In the genomic region with DNA sequence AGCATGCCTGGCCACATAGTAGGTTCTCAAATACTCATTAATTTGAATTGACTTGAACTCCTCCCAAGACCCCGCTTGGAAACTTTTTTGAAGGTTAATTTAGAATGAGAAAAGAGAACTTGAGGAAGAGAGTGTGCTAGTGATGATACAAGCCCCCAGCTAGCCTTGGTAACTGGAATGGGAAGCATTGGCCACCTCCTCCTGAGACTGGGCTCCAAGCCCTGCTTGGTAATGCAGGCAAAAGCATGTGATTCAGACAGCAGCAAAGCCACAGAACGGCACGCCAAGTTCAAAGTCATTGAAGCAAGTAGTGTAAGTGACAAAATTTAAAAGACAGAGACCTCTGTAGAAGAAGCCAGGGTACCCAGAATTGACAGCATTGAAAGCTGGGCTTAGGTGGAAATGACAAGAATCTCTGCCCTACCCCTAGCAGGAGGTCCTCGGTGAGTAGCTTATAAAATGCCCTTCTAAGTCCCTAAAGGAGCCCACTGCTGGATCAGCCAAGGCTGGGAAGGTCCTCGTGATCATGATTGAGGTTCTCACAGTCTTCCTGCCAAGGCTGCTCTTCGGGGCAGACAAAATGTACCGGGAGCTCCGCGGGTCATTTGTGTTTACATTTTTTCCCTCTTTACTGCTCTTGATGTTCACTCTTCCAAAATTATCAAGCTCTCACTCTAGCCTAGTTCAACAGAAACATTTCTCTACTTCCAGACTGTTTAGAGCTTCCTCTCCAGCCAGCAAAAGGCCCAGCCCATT, we compare ENCODE assay signal across 12 cellular contexts.
DNase-seq lines count a peak whose midpoint lies in the region; ATAC-seq and TF ChIP-seq lines count a peak whose summit lies in the region.
"Had no signal": no experiment of that assay in that cellular context is flagged by ENCODE, and none has a peak within 500 bp of the region (broad histone marks: within the 10 kb centered on the region; RNA-seq: fewer than 3 reads in every experiment).

No MANE protein-coding gene starts in this region.

- peaks cover 14% of the 10 kb centered on the region for H3K4me1 Mint-ChIP-seq in activated T-cell treated with anti-CD3 and anti-CD28 coated beads, Interleukin-2, amount 50 U/mL, for 24 hours (ENCODE audit: low read depth)
- H3K4me1 Mint-ChIP-seq in T-helper 17 cell = peaks cover 11% of the 10 kb centered on the region
- H3K4me1 Mint-ChIP-seq in activated naive CD4-positive, alpha-beta T cell treated with anti-CD3 and anti-CD28 coated beads for 36 hours (ENCODE audit: low read depth) = peaks cover 11% of the 10 kb centered on the region

- H3K4me3 ChIP-seq in esophagus muscularis mucosa (no peak overlapping the region), upper lobe of left lung (no peak overlapping the region)
- H3K4me3 ChIP-seq: SJSA1, spleen had no signal

- no peaks in the 10 kb centered on the region for H3K27me3 ChIP-seq in esophagus muscularis mucosa
- no peaks in the 10 kb centered on the region for H3K27me3 ChIP-seq in upper lobe of left lung

- peak overlapping the region in 3 of 4 donors; percentile 33 to 57 (median 35) for H3K27ac ChIP-seq in esophagus muscularis mucosa (replicated peaks in 1 of 4)
- peak overlapping the region in 3 of 4 donors; percentile 13 to 64 (median 59) for H3K27ac ChIP-seq in upper lobe of left lung
- H3K27ac ChIP-seq: SJSA1 had no signal

- peaks cover 23 to 34% (median 28%) of the 10 kb centered on the region in 4 donors for H3K4me1 ChIP-seq in esophagus muscularis mucosa
- peaks cover 23 to 31% (median 26%) of the 10 kb centered on the region in 4 donors for H3K4me1 ChIP-seq in upper lobe of left lung

- no peak for TF ChIP-seq CTCF in esophagus muscularis mucosa (IDR thresholded peaks at IDR 0.05)
- TF ChIP-seq CTCF in upper lobe of left lung (IDR thresholded peaks at IDR 0.05) = no peak

- 48% methylated on average over 9 of the region's 9 CpGs for WGBS in esophagus muscularis mucosa
- WGBS in upper lobe of left lung, 2 donors = 54 to 60% methylated on average over 9 of the region's 9 CpGs

- no peak for TF ChIP-seq EP300 in esophagus muscularis mucosa (IDR thresholded peaks at IDR 0.05)
- no peak for TF ChIP-seq EP300 in upper lobe of left lung (IDR thresholded peaks at IDR 0.05)

- peaks cover 61% of the 10 kb centered on the region for H3K27me3 Mint-ChIP-seq in activated T-cell treated with anti-CD3 and anti-CD28 coated beads, Interleukin-2, amount 50 U/mL, for 24 hours
- H3K27me3 Mint-ChIP-seq in T-helper 17 cell = peaks cover 45% of the 10 kb centered on the region
- peaks cover 36% of the 10 kb centered on the region for H3K27me3 Mint-ChIP-seq in activated naive CD4-positive, alpha-beta T cell treated with anti-CD3 and anti-CD28 coated beads for 36 hours (ENCODE audit: low read depth)

- TF ChIP-seq POLR2A in esophagus muscularis mucosa (IDR thresholded peaks at IDR 0.05; ENCODE audit: low read depth) (no peak), upper lobe of left lung (IDR thresholded peaks at IDR 0.05) (no peak)

- H3K36me3 ChIP-seq in esophagus muscularis mucosa (no peaks in the 10 kb centered on the region), upper lobe of left lung (no peaks in the 10 kb centered on the region)
- H3K36me3 ChIP-seq: SJSA1, spleen had no signal

- CTCF ChIA-PET in activated naive CD4-positive, alpha-beta T cell treated with anti-CD3 and anti-CD28 coated beads for 36 hours (lab: Charles Lee) = no interaction called here

- peak in 1 of 2 donors; percentile 44 for ATAC-seq in upper lobe of left lung (ENCODE audit: low FRiP score in 2 of 2)
- ATAC-seq in T-helper 17 cell = no peak

- H3K27ac Mint-ChIP-seq in activated T-cell treated with anti-CD3 and anti-CD28 coated beads, Interleukin-2, amount 50 U/mL, for 24 hours = no peak overlapping the region
- no peak overlapping the region for H3K27ac Mint-ChIP-seq in T-helper 17 cell
- H3K27ac Mint-ChIP-seq in activated naive CD4-positive, alpha-beta T cell treated with anti-CD3 and anti-CD28 coated beads for 36 hours = no peak overlapping the region

- no peaks in the 10 kb centered on the region for H3K9me3 Mint-ChIP-seq in activated T-cell treated with anti-CD3 and anti-CD28 coated beads, Interleukin-2, amount 50 U/mL, for 24 hours
- no peaks in the 10 kb centered on the region for H3K9me3 Mint-ChIP-seq in activated naive CD4-positive, alpha-beta T cell treated with anti-CD3 and anti-CD28 coated beads for 36 hours

- H3K9me3 ChIP-seq in esophagus muscularis mucosa (no peaks in the 10 kb centered on the region), upper lobe of left lung (no peaks in the 10 kb centered on the region), T-helper 17 cell (ENCODE audit: control insufficient read depth, low read length, poor library complexity, severe bottlenecking) (no peaks in the 10 kb centered on the region)
- H3K9me3 ChIP-seq: SJSA1 had no signal

- intact Hi-C loops in esophagus muscularis mucosa (cut with DNase I) = no loop called here
- intact Hi-C loops in activated naive CD4-positive, alpha-beta T cell treated with anti-CD3 and anti-CD28 coated beads for 36 hours (cut with micrococcal nuclease) = no loop called here

- H3K36me3 Mint-ChIP-seq in activated T-cell treated with anti-CD3 and anti-CD28 coated beads, Interleukin-2, amount 50 U/mL, for 24 hours (ENCODE audit: low read depth) = no peaks in the 10 kb centered on the region
- peaks cover 7% of the 10 kb centered on the region for H3K36me3 Mint-ChIP-seq in T-helper 17 cell (ENCODE audit: low read depth)
- H3K36me3 Mint-ChIP-seq in activated naive CD4-positive, alpha-beta T cell treated with anti-CD3 and anti-CD28 coated beads for 36 hours (ENCODE audit: low read depth) = no peaks in the 10 kb centered on the region

- H3K4me3 Mint-ChIP-seq in activated T-cell treated with anti-CD3 and anti-CD28 coated beads, Interleukin-2, amount 50 U/mL, for 24 hours = no peak overlapping the region
- no peak overlapping the region for H3K4me3 Mint-ChIP-seq in T-helper 17 cell
- H3K4me3 Mint-ChIP-seq in activated naive CD4-positive, alpha-beta T cell treated with anti-CD3 and anti-CD28 coated beads for 36 hours = no peak overlapping the region

- DNase-seq in M059J (ENCODE audit: low read depth) (peak; percentile 74), esophagus muscularis mucosa (ENCODE audit: extremely low spot score) (peak; percentile 66), medulla oblongata (ENCODE audit: extremely low spot score) (peak; percentile 76), upper lobe of left lung (no peak), T-helper 17 cell (no peak), DMS79 treated with DMSO at 0.1 percent for 48 hours (lab: John Stamatoyannopoulos, UW) (no peak)
- DNase-seq in activated T-cell treated with anti-CD3 and anti-CD28 coated beads, Interleukin-2, amount 50 U/mL, for 24 hours = no peak
- DNase-seq in activated naive CD4-positive, alpha-beta T cell treated with anti-CD3 and anti-CD28 coated beads for 36 hours = no peak
- DNase-seq: activated gamma-delta T cell treated with Interleukin-2 at 50 U/mL for 16 hours, NCI-H69, spleen had no signal

Comparison
In these comparisons a context has a peak if more than half of its experiments do, and no peak if none do; other contexts are left out.
1. DNase-seq: peak in M059J (single experiment), esophagus muscularis mucosa (single experiment) and medulla oblongata (single experiment); none in upper lobe of left lung (0 of 2), activated T-cell treated with anti-CD3 and anti-CD28 coated beads, Interleukin-2, amount 50 U/mL, for 24 hours (single experiment), T-helper 17 cell (0 of 3), activated naive CD4-positive, alpha-beta T cell treated with anti-CD3 and anti-CD28 coated beads for 36 hours (single experiment) and DMS79 treated with DMSO at 0.1 percent for 48 hours (single experiment).